In genomic region chr20:17735959-17736621, GRCh38 we compare ENCODE assay signal across 1 cellular context.
TF ChIP-seq lines count a peak whose summit lies in the region.

No MANE protein-coding gene starts in this region.

TF ChIP-seq in IMR-90, 13 proteins besides CTCF, POLR2A, EP300 and RAD21:
- TF ChIP-seq RCOR1 (IDR thresholded peaks at IDR 0.05; ENCODE audit: insufficient replicate concordance, low read length) (peak; percentile 42), MXI1 (IDR thresholded peaks at IDR 0.05; ENCODE audit: borderline replicate concordance, low read depth, low read length) (no peak)
